Comparison of ENCODE assay signal across 2 cellular contexts in genomic region chr1:117346206-117346928, GRCh38.
TF ChIP-seq lines count a peak whose summit lies in the region.

No MANE protein-coding gene starts in this region.

TF ChIP-seq in IMR-90, 13 proteins besides CTCF, POLR2A, EP300 and RAD21 (continued from another document):
- no peak for TF ChIP-seq USF2 (IDR thresholded peaks at IDR 0.05; ENCODE audit: low read depth, low read length)
- no peak for TF ChIP-seq CHD1 (IDR thresholded peaks at IDR 0.05; ENCODE audit: low read depth, low read length)
- TF ChIP-seq ELK1 (IDR thresholded peaks at IDR 0.05; ENCODE audit: borderline replicate concordance, low read depth, low read length), result no peak
- TF ChIP-seq SMC3 (IDR thresholded peaks at IDR 0.05; ENCODE audit: low read depth, low read length), result no peak
- TF ChIP-seq MAZ (IDR thresholded peaks at IDR 0.05; ENCODE audit: borderline replicate concordance, low read depth, low read length), result no peak
- TF ChIP-seq FOS (IDR thresholded peaks at IDR 0.05; ENCODE audit: low read depth, low read length), result no peak

TF ChIP-seq in WTC11, 78 proteins besides CTCF, POLR2A, EP300 and RAD21 (continued from another document):
- no peak for TF ChIP-seq AR (CRISPR knock-in tag; IDR thresholded peaks at IDR 0.05)
